Comparison of ENCODE assay signal across 11 cellular contexts in genomic region chr17:81341347-81342061, GRCh38. TPM values are rescaled to one million over a fixed set of nuclear protein-coding genes. Genes with fewer than 3 reads are reported as not detected.
DNase-seq lines count a peak whose midpoint lies in the region; ATAC-seq, FAIRE-seq and TF ChIP-seq lines count a peak whose summit lies in the region.
"Had no signal": no experiment of that assay in that cellular context is flagged by ENCODE, and none has a peak within 500 bp of the region (broad histone marks: within the 10 kb centered on the region; RNA-seq: fewer than 3 reads in every experiment).

No MANE protein-coding gene starts in this region.

- H2AK5ac ChIP-seq in IMR-90 (ENCODE audit: low read depth, low read length): peak overlapping the region; percentile 45; the same call in 1 of the 2 replicates

- DNase-seq in IMR-90 (no peak), left lung (no peak), small intestine (no peak), DMS79 treated with DMSO at 0.1 percent for 48 hours (lab: John Stamatoyannopoulos, UW) (no peak), RCC 7860 (ENCODE audit: low spot score) (no peak), frontal cortex (ENCODE audit: low spot score in 2 of 2) (no peak)
- no peak for DNase-seq in stimulated activated CD4-positive, alpha-beta T cell treated with anti-CD3 and anti-CD28 coated beads, Interleukin-4, amount 100 ng/mL, for 24 hours
- DNase-seq: activated gamma-delta T cell treated with Interleukin-2 at 50 U/mL for 16 hours, HCEC 1CT had no signal

- CTCF ChIA-PET in IMR-90 (lab: Yijun Ruan, JAX): no interaction called here

- peaks cover 51% of the 10 kb centered on the region for H4K20me1 ChIP-seq in IMR-90 (ENCODE audit: insufficient read depth, low read length)

- peak overlapping the region; percentile 100 for H3K27ac ChIP-seq in IMR-90 (ENCODE audit: insufficient read depth, low read length)
- peak overlapping the region; percentile 60 for H3K27ac ChIP-seq in cingulate gyrus (ENCODE audit: low read depth, low read length)
- H3K27ac ChIP-seq in left lung: peak overlapping the region; percentile 91 to 97
- H3K27ac ChIP-seq in small intestine (ENCODE audit: low read depth in 1 of 2, low read length in 1 of 2): peak overlapping the region; percentile 65 to 94
- H3K27ac ChIP-seq: neutrophil had no signal

- no peak overlapping the region for H2BK15ac ChIP-seq in IMR-90 (ENCODE audit: low read depth, low read length)

- H3K9me1 ChIP-seq in IMR-90 (ENCODE audit: insufficient read depth, low read length): 0 out of 2 replicates have a peak, but pooled peaks cover 5% of the 10 kb centered on the region

- peak overlapping the region; percentile 86 for H2AK9ac ChIP-seq in IMR-90 (replicated peaks; ENCODE audit: low read depth, low read length, poor library complexity)

- H2BK120ac ChIP-seq in IMR-90 (ENCODE audit: low read depth, low read length): peak overlapping the region; percentile 57

- peak overlapping the region; percentile 78 for H3K23ac ChIP-seq in IMR-90 (ENCODE audit: low read depth, low read length)

- peak overlapping the region; percentile 74; the same call in 1 of the 2 replicates for H4K5ac ChIP-seq in IMR-90 (ENCODE audit: low read depth, low read length)

- 0 out of 2 replicates have a peak overlapping the region, but pooled peaks have one; percentile 69 for H3K56ac ChIP-seq in IMR-90 (ENCODE audit: extremely low read depth, insufficient read depth, low read length)

- H3K4me3 ChIP-seq in IMR-90 (ENCODE audit: insufficient read depth, low read depth, low read length) (peak overlapping the region; percentile 98), left lung (peak overlapping the region; percentile 78 to 86), small intestine (ENCODE audit: low read depth in 1 of 2, low read length in 2 of 2) (peak overlapping the region; percentile 17 to 49)

- POLR2A ChIA-PET in IMR-90 (lab: Charles Lee; ENCODE audit: unreplicated experiment): interaction anchor here (1.2 kb wide), 1 partner anchor 51 kb away, joined by 3 read pairs; no protein-coding TSS in a partner anchor

- no peak for TF ChIP-seq POLR2A in IMR-90 (IDR thresholded peaks at IDR 0.05; ENCODE audit: low read depth, low read length)

- peak overlapping the region; percentile 96 for H2BK5ac ChIP-seq in IMR-90 (ENCODE audit: low read depth, low read length, poor library complexity, severe bottlenecking)

- H3K4ac ChIP-seq in IMR-90 (ENCODE audit: low read depth, low read length): peak overlapping the region; percentile 63

- H3K9me3 ChIP-seq in IMR-90 (ENCODE audit: control insufficient read depth, insufficient read depth, low read length) (no peaks in the 10 kb centered on the region), left lung (no peaks in the 10 kb centered on the region), small intestine (ENCODE audit: control insufficient read depth, low read depth) (no peaks in the 10 kb centered on the region)
- H3K9me3 ChIP-seq: neutrophil had no signal

- WGBS in IMR-90 (ENCODE audit: extremely low coverage in 2 of 2, insufficient read length in 1 of 2), 2 experiments: 4% methylated on average over 36 of the region's 90 CpGs; no CpG with 5 or more reads in 1 of the 2 experiments
- WGBS in small intestine, 3 donors: 4 to 6% (median 4%) methylated on average over 78 to 90 of the region's 90 CpGs

- H3K36me3 ChIP-seq in IMR-90 (ENCODE audit: control insufficient read depth, insufficient read depth, low read length) (peaks cover 6% of the 10 kb centered on the region), left lung (no peaks in the 10 kb centered on the region), small intestine (ENCODE audit: control insufficient read depth in 2 of 2, insufficient read depth in 2 of 2, low read length in 2 of 2) (no peaks in the 10 kb centered on the region)
- H3K36me3 ChIP-seq: neutrophil had no signal

- peak overlapping the region; percentile 100 for H3K9ac ChIP-seq in IMR-90 (ENCODE audit: low read depth, low read length)

- peak overlapping the region; percentile 47 to 85 for H4K8ac ChIP-seq in IMR-90 (ENCODE audit: low read depth in 2 of 2, low read length in 2 of 2)

- H4K91ac ChIP-seq in IMR-90 (ENCODE audit: insufficient read depth, low read depth, low read length): peak overlapping the region; percentile 43; the same call in 1 of the 2 replicates

- H3K4me1 ChIP-seq in IMR-90 (ENCODE audit: control insufficient read depth, insufficient read depth, low read length) (peaks cover 17% of the 10 kb centered on the region), left lung (peaks cover 33 to 79% of the 10 kb centered on the region in 2 donors), small intestine (ENCODE audit: control insufficient read depth in 2 of 2, insufficient read depth in 1 of 2, low read depth in 1 of 2, low read length in 1 of 2) (peaks cover 5 to 13% of the 10 kb centered on the region in 2 donors)

- ATAC-seq in IMR-90 (ENCODE audit: low read depth) (no peak), left lung (no peak)

- FAIRE-seq in small intestine (lab: Jason Lieb, UNC): no peak
- no peak for FAIRE-seq in RCC 7860 (lab: Jason Lieb, UNC)
- FAIRE-seq in frontal cortex (lab: Jason Lieb, UNC): no peak

- no peak overlapping the region for H2BK20ac ChIP-seq in IMR-90 (ENCODE audit: low read depth, low read length)

- in situ Hi-C loops in IMR-90 (cut with MboI; ENCODE audit: low sequenced_read_pairs): no loop called here

- TF ChIP-seq CTCF in IMR-90 (conservative IDR thresholded peaks at IDR 0.05; ENCODE audit: low read depth, low read length) (no peak), left lung (IDR thresholded peaks at IDR 0.05) (no peak)

- TF ChIP-seq RAD21 in IMR-90 (IDR thresholded peaks at IDR 0.05; ENCODE audit: low read length): no peak

- H3K14ac ChIP-seq in IMR-90 (replicated peaks; ENCODE audit: low read depth, low read length): peak overlapping the region; percentile 48; the same call in 1 of the 2 replicates

- no peak overlapping the region; the same call in 1 of the 2 replicates for H3K18ac ChIP-seq in IMR-90 (ENCODE audit: low read depth, low read length)

- intact Hi-C loops in IMR-90 (cut with micrococcal nuclease) (no loop called here), left lung (cut with DNase I) (no loop called here)

- peak overlapping the region; percentile 65 for H2AFZ ChIP-seq in IMR-90 (replicated peaks; ENCODE audit: low read length, poor library complexity)

- peaks cover 0 to 27% of the 10 kb centered on the region in 2 experiments; a peak in 3 of 4 replicates for H3K79me1 ChIP-seq in IMR-90 (ENCODE audit: low read depth in 1 of 2, low read length in 2 of 2)

- BruUV-seq in IMR-90 (replicated peaks; lab: Mats Ljungman, UMichigan): no TSS peak

- H3K27me3 ChIP-seq in IMR-90 (ENCODE audit: control insufficient read depth, insufficient read depth, low read length) (no peaks in the 10 kb centered on the region), left lung (peaks cover 0 to 69% of the 10 kb centered on the region in 2 donors), small intestine (ENCODE audit: control insufficient read depth in 2 of 2, insufficient read depth in 2 of 2, low read length in 2 of 2) (no peaks in the 10 kb centered on the region)

- H3K4me2 ChIP-seq in IMR-90 (ENCODE audit: low read depth, low read length): peak overlapping the region; percentile 73

- dilution Hi-C loops in IMR-90 (cut with HindIII; ENCODE audit: low sequenced_read_pairs, unreplicated experiment): no loop called here

TF ChIP-seq in IMR-90, 13 proteins besides CTCF, POLR2A, EP300 and RAD21:
- TF ChIP-seq RCOR1 (IDR thresholded peaks at IDR 0.05; ENCODE audit: insufficient replicate concordance, low read length) (no peak), NFE2L2 (IDR thresholded peaks at IDR 0.05; ENCODE audit: low read depth, low read length) (no peak), ELK1 (IDR thresholded peaks at IDR 0.05; ENCODE audit: borderline replicate concordance, low read depth, low read length) (no peak), USF2 (IDR thresholded peaks at IDR 0.05; ENCODE audit: low read depth, low read length) (no peak), CHD1 (IDR thresholded peaks at IDR 0.05; ENCODE audit: low read depth, low read length) (no peak), SMC3 (IDR thresholded peaks at IDR 0.05; ENCODE audit: low read depth, low read length) (no peak), MXI1 (IDR thresholded peaks at IDR 0.05; ENCODE audit: borderline replicate concordance, low read depth, low read length) (no peak)

RNA-seq across cellular contexts. Expression of gene SLC38A10, which starts 46.4 kb away (rescaled TPM):
- total RNA-seq in IMR-90 (2012; rRNA removed) (12.7 and 14.2 TPM in 2 replicates), left lung (100 to 1,000 TPM in 1 of 2 donors, 10 to 100 TPM in 1; 79.9 to 109 TPM), frontal cortex (13.9 TPM)
- polyA plus RNA-seq in IMR-90 (2012; rRNA removed) (46.7 and 53.2 TPM in 2 replicates), small intestine (10 to 100 TPM; 48.4 to 79.9 (median 78.5) TPM)
- polyA plus RNA-seq in IMR-90 (2012; cell fraction: cytosol; rRNA removed): 40.4 and 68.1 TPM in 2 replicates
- polyA plus RNA-seq in IMR-90 (2012; cell fraction: nucleus; rRNA removed; ENCODE audit: low replicate concordance): 86.4 and 189 TPM in 2 replicates

RNA-seq across cellular contexts. Expression of gene BAHCC1, which starts 53.8 kb away (rescaled TPM):
- total RNA-seq in IMR-90 (2012; rRNA removed) (0.36 and 0.83 TPM in 2 replicates), left lung (10 to 100 TPM; 13.6 to 19.8 TPM), frontal cortex (5.7 TPM)
- polyA plus RNA-seq in IMR-90 (2012; rRNA removed) (7.8 and 8.1 TPM in 2 replicates), small intestine (10 to 100 TPM in 1 of 3 donors, 1 to 10 TPM in 2; 2.2 to 13.4 (median 6.3) TPM)
- 4.4 and 5.5 TPM in 2 replicates for polyA plus RNA-seq in IMR-90 (2012; cell fraction: cytosol; rRNA removed)
- polyA plus RNA-seq in IMR-90 (2012; cell fraction: nucleus; rRNA removed; ENCODE audit: low replicate concordance): 24.1 and 56.3 TPM in 2 replicates

Comparison
In these comparisons a context has a peak if more than half of its experiments do, and no peak if none do; other contexts are left out.
1. H3K4me3 ChIP-seq: peak in every context shown above with its lines; median percentile 98 in IMR-90; 82 in left lung; 33 in small intestine.